ENCODE assay signal across 8 cellular contexts in the genomic region with DNA sequence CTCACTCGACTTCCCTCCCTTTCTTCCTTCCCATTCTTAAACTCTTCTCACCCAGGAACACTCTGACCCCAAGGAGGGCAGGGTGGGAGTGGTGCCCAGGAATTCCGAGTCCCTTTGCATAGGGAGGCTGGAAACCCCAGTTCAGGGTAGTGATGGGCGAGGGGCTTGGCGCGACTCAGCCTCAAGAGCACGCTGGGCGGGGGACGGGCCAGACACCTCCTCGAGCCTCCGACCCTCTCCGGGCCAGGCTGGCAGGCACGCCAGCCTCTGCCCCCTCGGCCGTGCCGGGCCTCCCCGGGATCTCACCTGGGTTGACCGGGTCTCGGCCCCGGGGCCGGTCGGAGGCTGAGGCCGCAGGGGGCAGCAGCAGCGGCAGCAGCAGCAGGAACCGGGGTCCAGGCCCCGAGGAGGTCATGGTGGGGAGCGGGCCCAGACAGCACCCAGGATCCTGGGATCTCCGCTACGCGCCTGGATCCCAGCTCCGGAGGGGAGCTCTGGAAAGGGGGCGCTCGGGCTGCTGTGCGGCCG. TPM values are rescaled to one million over a fixed set of nuclear protein-coding genes. Genes with fewer than 3 reads are reported as not detected.
A peak's percentile ranks its signal among the peaks of the same experiment; 100 is the strongest.
DNase-seq lines count a peak whose midpoint lies in the region; ATAC-seq and TF ChIP-seq lines count a peak whose summit lies in the region.

No MANE protein-coding gene starts in this region.

- peak overlapping the region; percentile 68 for H3K9ac ChIP-seq in HUES64 (ENCODE audit: low read depth, low read length)

- no peak for TF ChIP-seq POLR2A in upper lobe of left lung (IDR thresholded peaks at IDR 0.05)

- peak overlapping the region; percentile 85 to 97 (median 95) for H3K27ac Mint-ChIP-seq in CD14-positive monocyte

- DNase-seq in CD14-positive monocyte (ENCODE audit: low spot score) (no peak), brain microvascular endothelial cell (no peak), lung (ENCODE audit: low spot score) (no peak), upper lobe of left lung (no peak), NCI-H748 treated with DMSO at 0.1 percent for 48 hours (lab: John Stamatoyannopoulos, UW) (no peak), ureter (ENCODE audit: low spot score) (no peak)

- in situ Hi-C loops in brain microvascular endothelial cell (cut with HindIII; ENCODE audit: low pct_ligation_motif_present, low sequenced_read_pairs), result no loop called here

- no peaks in the 10 kb centered on the region for H3K27me3 ChIP-seq in HUES64 (ENCODE audit: insufficient read depth, low read length)
- no peaks in the 10 kb centered on the region for H3K27me3 ChIP-seq in brain microvascular endothelial cell (replicated peaks)
- H3K27me3 ChIP-seq in lung (ENCODE audit: control insufficient read depth, insufficient read depth), result no peaks in the 10 kb centered on the region
- H3K27me3 ChIP-seq in upper lobe of left lung, result no peaks in the 10 kb centered on the region

- H3K4me3 Mint-ChIP-seq in CD14-positive monocyte, result peak overlapping the region; percentile 91 to 94

- H3K27me3 Mint-ChIP-seq in CD14-positive monocyte (ENCODE audit: low read depth in 3 of 3), result peaks cover 0 to 2% (median 0%) of the 10 kb centered on the region in 3 donors

- WGBS in HUES64, result under 1% methylated on average over 34 of the region's 34 CpGs
- 1 to 2% methylated on average over 33 to 34 of the region's 34 CpGs for WGBS in lung, 2 donors
- WGBS in upper lobe of left lung, 2 donors, result 0 to 3% methylated on average over 5 to 11 of the region's 34 CpGs

- peaks cover 5% of the 10 kb centered on the region; the same call in 1 of the 2 replicates for H3K4me1 ChIP-seq in HUES64 (ENCODE audit: insufficient read depth, low read length)
- H3K4me1 ChIP-seq in lung (ENCODE audit: control insufficient read depth in 2 of 2, insufficient read depth in 2 of 2, low read length in 2 of 2), result peaks cover 0 to 11% of the 10 kb centered on the region in 2 donors
- H3K4me1 ChIP-seq in upper lobe of left lung, result peaks cover 28 to 42% (median 31%) of the 10 kb centered on the region in 4 donors

- H3K9me3 ChIP-seq in HUES64 (ENCODE audit: insufficient read depth, low read depth, low read length), result no peaks in the 10 kb centered on the region
- H3K9me3 ChIP-seq in lung (ENCODE audit: control insufficient read depth in 2 of 2, insufficient read depth in 1 of 2, low read length in 1 of 2), result no peaks in the 10 kb centered on the region
- no peaks in the 10 kb centered on the region for H3K9me3 ChIP-seq in upper lobe of left lung

- no peak for TF ChIP-seq EP300 in upper lobe of left lung (IDR thresholded peaks at IDR 0.05)

- peaks cover 29 to 54% of the 10 kb centered on the region in 2 donors for H3K36me3 Mint-ChIP-seq in CD14-positive monocyte

- peak; percentile 23 for ATAC-seq in GM19463 (IDR thresholded peaks at IDR 0.05; ENCODE audit: unreplicated experiment)
- peak; percentile 6 for ATAC-seq in lung (ENCODE audit: insufficient read depth, low FRiP score)
- peak in 1 of 2 donors; percentile 2 for ATAC-seq in upper lobe of left lung (ENCODE audit: low FRiP score in 2 of 2)

- H3K36me3 ChIP-seq in HUES64 (ENCODE audit: insufficient read depth, low read length), result peaks cover 14% of the 10 kb centered on the region
- H3K36me3 ChIP-seq in brain microvascular endothelial cell (replicated peaks), result peaks cover 18% of the 10 kb centered on the region
- H3K36me3 ChIP-seq in lung (ENCODE audit: control insufficient read depth in 2 of 2, insufficient read depth in 2 of 2, low read length in 2 of 2), result peaks cover 0 to 23% of the 10 kb centered on the region in 2 donors
- peaks cover 0 to 33% (median 26%) of the 10 kb centered on the region in 4 donors for H3K36me3 ChIP-seq in upper lobe of left lung

- peak overlapping the region; percentile 80 for H3K4me3 ChIP-seq in HUES64 (ENCODE audit: low read length)
- H3K4me3 ChIP-seq in brain microvascular endothelial cell (ENCODE audit: low read depth, low read length), result peak overlapping the region; percentile 76
- H3K4me3 ChIP-seq in lung, result peak overlapping the region; percentile 78
- H3K4me3 ChIP-seq in upper lobe of left lung, result peak overlapping the region; percentile 81 to 87 (median 84)

- no peaks in the 10 kb centered on the region for H3K9me3 Mint-ChIP-seq in CD14-positive monocyte

- TF ChIP-seq CTCF in CD14-positive monocyte (IDR thresholded peaks at IDR 0.05) (peak; percentile 16), brain microvascular endothelial cell (IDR thresholded peaks at IDR 0.05; ENCODE audit: low read depth, low read length, missing control alignments) (no peak), lung (IDR thresholded peaks at IDR 0.05; ENCODE audit: control extremely low read depth, extremely low read depth) (no peak), upper lobe of left lung (IDR thresholded peaks at IDR 0.05) (no peak)

- H3K27ac ChIP-seq in HUES64 (ENCODE audit: low read depth, low read length), result peak overlapping the region; percentile 96; the same call in 1 of the 2 replicates
- H3K27ac ChIP-seq in brain microvascular endothelial cell, result peak overlapping the region; percentile 84
- peak overlapping the region; percentile 26 to 96 for H3K27ac ChIP-seq in lung (ENCODE audit: low read depth in 1 of 2, low read length in 1 of 2)
- peak overlapping the region; percentile 84 to 95 (median 91) for H3K27ac ChIP-seq in upper lobe of left lung

- intact Hi-C loops in CD14-positive monocyte (cut with micrococcal nuclease), result loop anchor here in 1 of 2 donors (2.0 kb wide), 1 partner anchor 28 kb away; the partner anchor contains the start of gene FIS1

- peaks cover 32% of the 10 kb centered on the region for H3K4me1 Mint-ChIP-seq in CD14-positive monocyte

RNA-seq across cellular contexts. Expression of gene PLOD3, which starts 0.5 kb away (rescaled TPM):
- polyA plus RNA-seq in CD14-positive monocyte (10 to 100 TPM; 26.9 to 28.1 TPM), lung (10 to 100 TPM; 51.2 to 65.2 TPM)
- 25.7 TPM for polyA plus RNA-seq in HUES64 (2013, experiment 1 of 2)
- polyA plus RNA-seq in HUES64 (2013, experiment 2 of 2), result 24.3 TPM
- total RNA-seq in lung (100 to 1,000 TPM in 1 of 2 donors, 10 to 100 TPM in 1; 38.9 to 104 TPM), upper lobe of left lung (100 to 1,000 TPM in 1 of 6 donors, 10 to 100 TPM in 5; 38.2 to 104 (median 66.2) TPM), ureter (50.9 TPM)

RNA-seq across cellular contexts. Expression of gene ZNHIT1, which starts 1.0 kb away (rescaled TPM):
- polyA plus RNA-seq in CD14-positive monocyte (100 to 1,000 TPM in 1 of 2 donors, 10 to 100 TPM in 1; 74.9 to 109 TPM), lung (100 to 1,000 TPM in 1 of 2 donors, 10 to 100 TPM in 1; 69.4 to 167 TPM)
- polyA plus RNA-seq in HUES64 (2013, experiment 1 of 2), result 52.1 TPM
- polyA plus RNA-seq in HUES64 (2013, experiment 2 of 2), result 49.8 TPM
- total RNA-seq in lung (10 to 100 TPM; 49.2 to 72.3 TPM), upper lobe of left lung (10 to 100 TPM; 46.1 to 74.3 (median 68.5) TPM), ureter (57.1 TPM)

RNA-seq across cellular contexts. Expression of gene MOGAT3, which starts 16.1 kb away (rescaled TPM):
- polyA plus RNA-seq in CD14-positive monocyte (not detected), lung (not detected)
- not detected for polyA plus RNA-seq in HUES64 (2013, experiment 1 of 2)
- polyA plus RNA-seq in HUES64 (2013, experiment 2 of 2), result 0.25 TPM
- total RNA-seq in lung (not detected), upper lobe of left lung (not detected), ureter (not detected)

RNA-seq across cellular contexts. Expression of gene CLDN15, which starts 20.7 kb away (rescaled TPM):
- polyA plus RNA-seq in CD14-positive monocyte (not detected), lung (1 to 10 TPM; 5.9 to 8.0 TPM)
- polyA plus RNA-seq in HUES64 (2013, experiment 1 of 2), result 2.6 TPM
- polyA plus RNA-seq in HUES64 (2013, experiment 2 of 2), result 2.7 TPM
- total RNA-seq in lung (1 to 10 TPM; 5.2 to 7.3 TPM), upper lobe of left lung (10 to 100 TPM in 3 of 6 donors, 1 to 10 TPM in 3; 6.0 to 31.4 (median 8.8) TPM), ureter (11.3 TPM)

RNA-seq across cellular contexts. Expression of gene FIS1, which starts 28.0 kb away (rescaled TPM):
- polyA plus RNA-seq in CD14-positive monocyte, result 100 to 1,000 TPM; 152 to 198 TPM
- polyA plus RNA-seq in HUES64 (2013, experiment 1 of 2), result 93.0 TPM
- 91.9 TPM for polyA plus RNA-seq in HUES64 (2013, experiment 2 of 2)
- 100 to 1,000 TPM; 109 to 169 TPM for total RNA-seq in lung
- polyA plus RNA-seq in lung, result 100 to 1,000 TPM; 150 to 235 TPM
- 100 to 1,000 TPM; 167 to 276 (median 221) TPM for total RNA-seq in upper lobe of left lung
- total RNA-seq in ureter, result 159 TPM
